Comparison of ENCODE assay signal across 14 cellular contexts in genomic region chr10:125265579-125265955, GRCh38.
"Had no signal": no experiment of that assay in that cellular context is flagged by ENCODE, and none has a peak within 500 bp of the region (broad histone marks: within the 10 kb centered on the region; RNA-seq: fewer than 3 reads in every experiment).

No MANE protein-coding gene starts in this region.

- DNase-seq: activated B cell treated with CpG ODN at 0.5 μM for 24 hours; activated CD4-positive, alpha-beta T cell treated with anti-CD3 and anti-CD28 coated beads, Interleukin-2, amount 10 ng/mL, durations not matched to agents 7 days and 5 days; activated naive CD4-positive, alpha-beta T cell treated with anti-CD3 and anti-CD28 coated beads, Interleukin-2, amount 50 U/mL, for 16 hours; activated T-cell treated with anti-CD3 and anti-CD28 coated beads, Interleukin-2, amount 50 U/mL, for 1 hour; cerebellar nuclear complex; left lung; stimulated activated CD4-positive, alpha-beta T cell treated with anti-CD3 and anti-CD28 coated beads, Interleukin-2, amount 100 ng/mL, for 48 hours; stimulated activated naive CD4-positive, alpha-beta T cell treated with Interleukin-2 at 50 U/mL for 16 hours; T-helper 17 cell had no signal

- H3K4me1 Mint-ChIP-seq: activated B cell treated with CpG ODN at 0.5 μM for 24 hours; activated CD4-positive, alpha-beta T cell treated with anti-CD3 and anti-CD28 coated beads, Interleukin-2, amount 10 ng/mL, durations not matched to agents 7 days and 5 days; neural crest cell; T-helper 17 cell had no signal

- H3K36me3 ChIP-seq: esophagus muscularis mucosa, left lung had no signal

- H2AFZ ChIP-seq: parathyroid adenoma had no signal

- H3K4me3 Mint-ChIP-seq: activated B cell treated with CpG ODN at 0.5 μM for 24 hours; activated CD4-positive, alpha-beta T cell treated with anti-CD3 and anti-CD28 coated beads, Interleukin-2, amount 10 ng/mL, durations not matched to agents 7 days and 5 days; brain; neural crest cell; T-helper 17 cell had no signal

- H3K4me3 ChIP-seq: esophagus muscularis mucosa, left lung had no signal

- H3K36me3 Mint-ChIP-seq: brain had no signal

- H3K9ac ChIP-seq: parathyroid adenoma had no signal

- H3K27me3 ChIP-seq: left lung had no signal

- H3K4me1 ChIP-seq: esophagus muscularis mucosa, left lung, parathyroid adenoma had no signal

- H3K27ac ChIP-seq: esophagus muscularis mucosa, left lung, parathyroid adenoma had no signal

- H3K27me3 Mint-ChIP-seq: activated CD4-positive, alpha-beta T cell treated with anti-CD3 and anti-CD28 coated beads, Interleukin-2, amount 10 ng/mL, durations not matched to agents 7 days and 5 days; T-helper 17 cell had no signal

- ATAC-seq: left lung, T-helper 17 cell had no signal

- FAIRE-seq: islet of Langerhans had no signal

- H3K79me2 ChIP-seq: parathyroid adenoma had no signal

- H3K9me3 ChIP-seq: esophagus muscularis mucosa, left lung had no signal

- H3K27ac Mint-ChIP-seq: activated B cell treated with CpG ODN at 0.5 μM for 24 hours; activated CD4-positive, alpha-beta T cell treated with anti-CD3 and anti-CD28 coated beads, Interleukin-2, amount 10 ng/mL, durations not matched to agents 7 days and 5 days; T-helper 17 cell had no signal
